In genomic region chr12:14695685-14696084, GRCh38 we compare ENCODE assay signal across 27 cellular contexts. TPM values are rescaled to one million over a fixed set of nuclear protein-coding genes. Genes with fewer than 3 reads are reported as not detected.
DNase-seq lines count a peak whose midpoint lies in the region; ATAC-seq, FAIRE-seq and TF ChIP-seq lines count a peak whose summit lies in the region.
"Had no signal": no experiment of that assay in that cellular context is flagged by ENCODE, and none has a peak within 500 bp of the region (broad histone marks: within the 10 kb centered on the region; RNA-seq: fewer than 3 reads in every experiment).

No MANE protein-coding gene starts in this region.

- no peaks in the 10 kb centered on the region for H3K4me1 Mint-ChIP-seq in T-cell
- H3K4me1 Mint-ChIP-seq: CD4-positive, alpha-beta memory T cell had no signal

- ATAC-seq in left colon (peak; percentile 59), T-cell (replicated peaks in 1 of 4) (no peak), GM21526 (IDR thresholded peaks at IDR 0.05; ENCODE audit: low FRiP score, unreplicated experiment) (no peak)

- 12 to 57% (median 41%) methylated on average over 5 of the region's 5 CpGs for WGBS in small intestine, 3 donors

- FAIRE-seq in small intestine (lab: Jason Lieb, UNC), result no peak
- FAIRE-seq: G401.6, RCC 7860 had no signal

- peak in 1 of 3 donors; percentile 48 for DNase-seq in Peyer's patch
- peak; percentile 13 to 34 for DNase-seq in left colon
- DNase-seq in small intestine, result no peak
- no peak for DNase-seq in substantia nigra (lab: John Stamatoyannopoulos, UW)
- DNase-seq in T-cell, result no peak
- DNase-seq in activated CD8-positive, alpha-beta memory T cell treated with anti-CD3 and anti-CD28 coated beads, Interleukin-2, amount 50 U/mL, for 4 hours, result no peak
- DNase-seq: C1 segment of cervical spinal cord; CD4-positive, alpha-beta memory T cell; COR-L47; GM23248; HFFc6; IMR-90; KG1; MM.1S; NCI-H1417; NCI-H1694; NCI-H2029 treated with DMSO at 0.1 percent for 48 hours; NCI-H446 treated with DMSO at 0.1 percent for 48 hours; NCI-H526 treated with DMSO at 0.1 percent for 48 hours; OCI-M1; SIG-M5; SK-N-SH had no signal

- H3K27ac Mint-ChIP-seq in T-cell, result no peak overlapping the region
- H3K27ac Mint-ChIP-seq: CD4-positive, alpha-beta memory T cell; HFFc6 had no signal

- no peaks in the 10 kb centered on the region for H3K9me3 Mint-ChIP-seq in T-cell
- H3K9me3 Mint-ChIP-seq: CD4-positive, alpha-beta memory T cell; HFFc6 had no signal

- H3K4me3 ChIP-seq in Peyer's patch, result peak overlapping the region in 3 of 4 donors; percentile 16 to 53 (median 45)
- H3K4me3 ChIP-seq in small intestine (ENCODE audit: low read depth in 1 of 2, low read length in 2 of 2), result peak overlapping the region in 1 of 2 donors; percentile 52
- H3K4me3 ChIP-seq: GM23248, HAP-1 had no signal

- H3K36me3 ChIP-seq in Peyer's patch (no peaks in the 10 kb centered on the region), small intestine (ENCODE audit: control insufficient read depth in 2 of 2, insufficient read depth in 2 of 2, low read length in 2 of 2) (no peaks in the 10 kb centered on the region)
- H3K36me3 ChIP-seq: HAP-1 had no signal

- H3K9me3 ChIP-seq in Peyer's patch, result no peaks in the 10 kb centered on the region
- no peaks in the 10 kb centered on the region for H3K9me3 ChIP-seq in small intestine (ENCODE audit: control insufficient read depth, low read depth)
- H3K9me3 ChIP-seq: HAP-1, SK-N-SH had no signal

- peaks cover 3% of the 10 kb centered on the region for H3K36me3 Mint-ChIP-seq in T-cell
- H3K36me3 Mint-ChIP-seq: CD4-positive, alpha-beta memory T cell had no signal

- peak in 1 of 2 donors; percentile 7 for TF ChIP-seq POLR2A in Peyer's patch (IDR thresholded peaks at IDR 0.05)

- CTCF ChIA-PET in T-cell (lab: Charles Lee), result no interaction called here

- no peak for TF ChIP-seq CTCF in Peyer's patch (IDR thresholded peaks at IDR 0.05)

- POLR2A ChIA-PET in T-cell (lab: Charles Lee), result no interaction called here

- H3K27ac ChIP-seq in Peyer's patch (peak overlapping the region in 3 of 4 donors; percentile 70 to 83 (median 72)), small intestine (ENCODE audit: low read depth in 1 of 2, low read length in 1 of 2) (peak overlapping the region; percentile 71 to 86), substantia nigra (ENCODE audit: low read depth, low read length, poor library complexity, severe bottlenecking) (no peak overlapping the region)
- H3K27ac ChIP-seq: GM23248 had no signal

- H3K27me3 Mint-ChIP-seq in T-cell, result peaks cover 8 to 10% of the 10 kb centered on the region in 2 donors

- no peaks in the 10 kb centered on the region for H3K4me1 ChIP-seq in Peyer's patch
- peaks cover 0 to 9% of the 10 kb centered on the region in 2 donors for H3K4me1 ChIP-seq in small intestine (ENCODE audit: control insufficient read depth in 2 of 2, insufficient read depth in 1 of 2, low read depth in 1 of 2, low read length in 1 of 2)
- H3K4me1 ChIP-seq: HAP-1 had no signal

- no peak overlapping the region for H3K4me3 Mint-ChIP-seq in T-cell
- H3K4me3 Mint-ChIP-seq: CD4-positive, alpha-beta memory T cell; HFFc6 had no signal

- H3K27me3 ChIP-seq in Peyer's patch, result no peaks in the 10 kb centered on the region
- no peaks in the 10 kb centered on the region for H3K27me3 ChIP-seq in small intestine (ENCODE audit: control insufficient read depth in 2 of 2, insufficient read depth in 2 of 2, low read length in 2 of 2)

- intact Hi-C loops in left colon (cut with DNase I, micrococcal nuclease), result no loop called here

RNA-seq across cellular contexts. Expression of gene GUCY2C, which starts 0.7 kb away (rescaled TPM):
- total RNA-seq in Peyer's patch, result 100 to 1,000 TPM in 3 of 4 donors, 10 to 100 TPM in 1; 25.6 to 176 (median 122) TPM
- 10 to 100 TPM; 75.0 to 82.8 TPM for total RNA-seq in left colon
- 10 to 100 TPM; 34.9 to 57.4 (median 46.1) TPM for polyA plus RNA-seq in small intestine
- under 1 TPM in 1 of 5 donors, not detected in 4; 0.06 TPM for total RNA-seq in T-cell
- total RNA-seq: A673; CD4-positive, alpha-beta memory T cell; GM23248; IMR-90 had no signal
- polyA plus RNA-seq: CD4-positive, alpha-beta memory T cell; GM23248; IMR-90; SK-N-SH had no signal

Comparison
In these comparisons a context has a peak if more than half of its experiments do, and no peak if none do; other contexts are left out.
1. DNase-seq: peak in left colon (2 of 2); none in small intestine (single experiment), substantia nigra (0 of 49), T-cell (0 of 34) and activated CD8-positive, alpha-beta memory T cell treated with anti-CD3 and anti-CD28 coated beads, Interleukin-2, amount 50 U/mL, for 4 hours (single experiment).
2. RNA of gene GUCY2C, which starts 0.7 kb away (total RNA-seq): 25.6 to 176 TPM in Peyer's patch and 75.0 to 82.8 TPM in left colon; 0.06 TPM in T-cell; every median in the first group is over 10 times any median in the second.